Comparison of ENCODE assay signal across 9 cellular contexts in the genomic region with DNA sequence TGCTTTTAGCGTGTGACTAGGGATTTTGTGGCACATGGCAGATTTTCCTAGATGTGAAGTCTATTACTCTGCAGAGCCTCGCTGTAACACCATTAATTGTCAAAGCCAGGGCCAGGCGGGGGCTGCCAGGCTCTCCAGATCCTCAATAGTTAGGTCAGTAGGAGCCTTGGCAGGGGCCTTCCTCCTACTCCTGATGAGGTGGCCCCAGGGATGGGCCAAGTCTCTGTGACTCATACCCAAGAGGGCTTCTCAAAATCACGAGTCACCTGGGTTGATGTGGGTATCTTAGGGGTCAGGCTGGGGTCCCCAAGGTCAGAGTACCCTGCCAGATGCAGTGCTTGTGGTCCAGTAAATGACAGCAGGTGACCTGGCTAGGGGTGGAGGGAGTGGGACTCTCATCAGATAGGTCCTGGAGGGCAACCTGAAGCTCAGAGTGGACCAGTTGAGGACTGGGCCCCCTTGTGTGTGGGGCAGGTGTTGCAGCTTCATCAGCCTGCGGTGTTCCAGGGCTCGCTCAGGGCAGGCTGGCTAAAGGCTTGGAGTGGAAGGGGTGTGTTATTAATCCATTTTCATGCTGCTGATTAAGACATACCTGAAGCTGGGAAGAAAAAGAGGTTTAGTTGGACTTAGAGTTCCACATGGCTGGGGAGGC.
A peak's percentile ranks its signal among the peaks of the same experiment; 100 is the strongest.
DNase-seq lines count a peak whose midpoint lies in the region; ATAC-seq and TF ChIP-seq lines count a peak whose summit lies in the region.
"Had no signal": no experiment of that assay in that cellular context is flagged by ENCODE, and none has a peak within 500 bp of the region (broad histone marks: within the 10 kb centered on the region; RNA-seq: fewer than 3 reads in every experiment).

No MANE protein-coding gene starts in this region.

- CTCF ChIA-PET in Panc1 (lab: Charles Lee) = no interaction called here

- H3K27ac ChIP-seq in Panc1 (ENCODE audit: low read length) (no peak overlapping the region), foreskin keratinocyte (no peak overlapping the region), suprapubic skin (peak overlapping the region; percentile 14)

- intact Hi-C loops in Panc1 (cut with micrococcal nuclease; ENCODE audit: unreplicated experiment) = no loop called here

- POLR2A ChIA-PET in Panc1 (lab: Charles Lee) = no interaction called here

- no peak overlapping the region for H3K27ac Mint-ChIP-seq in activated naive CD4-positive, alpha-beta T cell treated with anti-CD3 and anti-CD28 coated beads, Interleukin-2, amount 50 U/mL, for 72 hours

- no peaks in the 10 kb centered on the region for H3K27me3 ChIP-seq in Panc1 (ENCODE audit: control insufficient read depth, insufficient read depth, low read length)
- H3K27me3 ChIP-seq in foreskin keratinocyte = no peaks in the 10 kb centered on the region
- no peaks in the 10 kb centered on the region for H3K27me3 ChIP-seq in suprapubic skin

- H3K36me3 Mint-ChIP-seq in activated naive CD4-positive, alpha-beta T cell treated with anti-CD3 and anti-CD28 coated beads, Interleukin-2, amount 50 U/mL, for 72 hours = no peaks in the 10 kb centered on the region

- 86% methylated on average over 6 of the region's 6 CpGs for WGBS in suprapubic skin

- H3K9me3 Mint-ChIP-seq in activated naive CD4-positive, alpha-beta T cell treated with anti-CD3 and anti-CD28 coated beads, Interleukin-2, amount 50 U/mL, for 72 hours = no peaks in the 10 kb centered on the region

- no peak for TF ChIP-seq EP300 in suprapubic skin (IDR thresholded peaks at IDR 0.05)

- H3K9me3 ChIP-seq in Panc1 (ENCODE audit: control insufficient read depth, insufficient read depth, low read depth, low read length) = no peaks in the 10 kb centered on the region
- no peaks in the 10 kb centered on the region for H3K9me3 ChIP-seq in suprapubic skin

- H3K4me3 ChIP-seq in Panc1 (ENCODE audit: low read depth in 2 of 2, low read length in 2 of 2) (no peak overlapping the region), suprapubic skin (no peak overlapping the region)

- peak; percentile 33; the same call in 1 of the 2 replicates for TF ChIP-seq CTCF in Panc1 (IDR thresholded peaks at IDR 0.05)
- peak; percentile 34 for TF ChIP-seq CTCF in foreskin keratinocyte (conservative IDR thresholded peaks at IDR 0.05)
- no peak for TF ChIP-seq CTCF in suprapubic skin (IDR thresholded peaks at IDR 0.05)

- H3K36me3 ChIP-seq in Panc1 (ENCODE audit: control insufficient read depth, insufficient read depth, low read length) (no peaks in the 10 kb centered on the region), suprapubic skin (no peaks in the 10 kb centered on the region)

- no peaks in the 10 kb centered on the region for H3K4me1 ChIP-seq in Panc1 (ENCODE audit: control insufficient read depth, insufficient read depth, low read length)
- H3K4me1 ChIP-seq in foreskin keratinocyte = peaks cover 18% of the 10 kb centered on the region
- peaks cover 59% of the 10 kb centered on the region for H3K4me1 ChIP-seq in suprapubic skin

- no peak for TF ChIP-seq POLR2A in suprapubic skin (IDR thresholded peaks at IDR 0.05)

- no TSS peak for BruUV-seq in Panc1 (replicated peaks; lab: Mats Ljungman, UMichigan)

- in situ Hi-C loops in Panc1 (cut with HindIII; ENCODE audit: low pct_unique_long_range_greater_than_20kb, low sequenced_read_pairs) = no loop called here

- DNase-seq in activated naive CD4-positive, alpha-beta T cell treated with anti-CD3 and anti-CD28 coated beads, Interleukin-2, amount 50 U/mL, for 72 hours (ENCODE audit: low spot score in 2 of 2) = peak in 1 of 2 donors; percentile 6
- DNase-seq in activated naive CD4-positive, alpha-beta T cell (lab: John Stamatoyannopoulos, UW) = no peak
- DNase-seq in Panc1 (ENCODE audit: low read depth, low spot score) (no peak), foreskin keratinocyte (no peak), suprapubic skin (ENCODE audit: low spot score in 2 of 2) (no peak)
- DNase-seq: activated CD8-positive, alpha-beta memory T cell treated with anti-CD3 and anti-CD28 coated beads, Interleukin-2, amount 50 U/mL, for 4 hours had no signal

- peak; percentile 16 to 37 for ATAC-seq in activated naive CD4-positive, alpha-beta T cell treated with anti-CD3 and anti-CD28 coated beads, Interleukin-2, amount 50 U/mL, for 72 hours
- no peak for ATAC-seq in Panc1
- ATAC-seq in foreskin keratinocyte = no peak
- no peak for ATAC-seq in HG02678 (IDR thresholded peaks at IDR 0.05; ENCODE audit: unreplicated experiment)
- no peak for ATAC-seq in HG03342 (IDR thresholded peaks at IDR 0.05; ENCODE audit: unreplicated experiment)
- ATAC-seq in HG02798 (IDR thresholded peaks at IDR 0.05; ENCODE audit: poor library complexity, unreplicated experiment) = no peak

Comparison
In these comparisons a context has a peak if more than half of its experiments do, and no peak if none do; other contexts are left out.
1. ATAC-seq: peak in activated naive CD4-positive, alpha-beta T cell treated with anti-CD3 and anti-CD28 coated beads, Interleukin-2, amount 50 U/mL, for 72 hours (2 of 2); none in Panc1 (single experiment), foreskin keratinocyte (single experiment), HG02678 (single experiment), HG03342 (single experiment) and HG02798 (single experiment).
2. CTCF ChIP-seq: peak in Panc1 (single experiment) and foreskin keratinocyte (single experiment); none in suprapubic skin (0 of 2).